Comparison of ENCODE assay signal across 8 cellular contexts in the genomic region with DNA sequence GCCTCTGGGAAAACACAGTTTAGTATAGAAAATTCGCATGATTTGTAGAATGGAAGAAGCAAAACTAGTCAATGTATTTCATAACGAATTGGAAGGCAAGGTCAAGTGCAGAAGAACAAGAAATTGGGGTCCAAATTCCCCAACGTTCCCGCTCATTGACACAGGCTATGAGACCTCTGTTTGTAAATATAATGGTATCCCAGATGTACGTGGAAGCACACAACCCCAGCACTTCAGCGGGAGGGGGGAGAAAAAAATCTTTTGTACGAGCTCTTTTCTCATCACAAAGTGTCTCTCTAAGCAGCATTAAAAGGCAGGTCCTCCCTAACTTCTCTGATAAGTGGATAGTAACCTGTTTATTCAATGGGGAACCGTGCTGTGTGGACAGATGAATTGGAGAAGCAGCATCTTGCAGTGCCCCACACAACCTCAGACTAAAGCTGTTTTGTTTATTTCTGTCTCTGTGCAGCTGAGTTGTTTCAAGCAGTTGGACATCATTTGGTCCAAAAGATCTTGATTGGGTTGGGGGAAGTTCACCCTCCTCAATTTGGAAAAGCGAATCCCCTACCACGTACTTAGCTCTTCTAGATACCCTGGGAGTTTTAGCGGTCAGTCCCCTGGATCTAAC. TPM values are rescaled to one million over a fixed set of nuclear protein-coding genes. Genes with fewer than 3 reads are reported as not detected.
DNase-seq lines count a peak whose midpoint lies in the region; ATAC-seq, FAIRE-seq and TF ChIP-seq lines count a peak whose summit lies in the region.

No MANE protein-coding gene starts in this region.

- TF ChIP-seq EP300 in A549 (IDR thresholded peaks at IDR 0.05) = no peak

- H3K4me3 ChIP-seq in A549 (peak overlapping the region; percentile 86; the same call in 2 of the 3 replicates), HUES48 (ENCODE audit: low read depth, low read length) (peak overlapping the region; percentile 69), astrocyte of the cerebellum (ENCODE audit: low read depth, low read length) (peak overlapping the region; percentile 68), aorta (ENCODE audit: low read length in 2 of 2) (peak overlapping the region; percentile 56 to 86)

- 0 out of 2 replicates have a peak overlapping the region, but pooled peaks have one; percentile 72 for H3K9ac ChIP-seq in HUES48 (ENCODE audit: low read depth, low read length)

- H3K36me3 ChIP-seq in HUES48 (ENCODE audit: control insufficient read depth, insufficient read depth, low read length) = no peaks in the 10 kb centered on the region
- no peaks in the 10 kb centered on the region for H3K36me3 ChIP-seq in aorta (ENCODE audit: control insufficient read depth in 1 of 2, insufficient read depth in 2 of 2, low read length in 1 of 2)

- H3K9me3 ChIP-seq in A549 (no peaks in the 10 kb centered on the region), HUES48 (ENCODE audit: control insufficient read depth, insufficient read depth, low read length) (no peaks in the 10 kb centered on the region), aorta (ENCODE audit: control insufficient read depth, low read length) (no peaks in the 10 kb centered on the region)

- DNase-seq in A549 (ENCODE audit: low read depth in 1 of 2, low spot score in 1 of 2) (no peak), astrocyte of the cerebellum (ENCODE audit: low read depth) (no peak), medulla oblongata (ENCODE audit: extremely low spot score) (peak; percentile 57), aorta (no peak), GM20000 (ENCODE audit: low spot score) (no peak), occipital lobe (lab: John Stamatoyannopoulos, UW) (no peak), retina (no peak)

- CTCF ChIA-PET in A549 (lab: Yijun Ruan, JAX) = interaction anchor here (1.0 to 5.9 kb wide), 6 partner anchors 9 to 295 kb away, joined by 3 to 63 read pairs (median 4); no protein-coding TSS in a partner anchor

- WGBS in A549 (ENCODE audit: missing lambda C conversion rate) = 60% methylated on average over 11 of the region's 11 CpGs
- 11% methylated on average over 11 of the region's 11 CpGs for WGBS in aorta, 2 donors

- intact Hi-C loops in aorta (cut with DNase I) = loop anchor here (5.0 to 10.0 kb wide), 5 partner anchors 144 to 276 kb away; no protein-coding TSS in a partner anchor

- TF ChIP-seq POLR2A in A549 (IDR thresholded peaks at IDR 0.05; ENCODE audit: low read length) = no peak

- peak overlapping the region; percentile 82 for H3K4me2 ChIP-seq in A549

- POLR2A ChIA-PET in A549 (lab: Yijun Ruan, JAX) = interaction anchor here (3.1 kb wide), 1 partner anchor 279 kb away, joined by 8 read pairs; a partner anchor contains a TSS

- H3K4me1 ChIP-seq in A549 (peaks cover 32% of the 10 kb centered on the region), HUES48 (ENCODE audit: control insufficient read depth, insufficient read depth, low read length) (peaks cover 17% of the 10 kb centered on the region), aorta (ENCODE audit: control insufficient read depth in 1 of 2, insufficient read depth in 2 of 2, low read length in 2 of 2) (no peaks in the 10 kb centered on the region)

- TF ChIP-seq CTCF in A549 (IDR thresholded peaks at IDR 0.05) = no peak
- no peak for TF ChIP-seq CTCF in astrocyte of the cerebellum (IDR thresholded peaks at IDR 0.05; ENCODE audit: low read depth, low read length, missing control alignments)
- no peak for TF ChIP-seq CTCF in GM20000 (IDR thresholded peaks at IDR 0.05; ENCODE audit: extremely low read depth, missing control alignments)

- no peak for FAIRE-seq in A549 (lab: Jason Lieb, UNC)

- peaks cover 20% of the 10 kb centered on the region for H3K27me3 ChIP-seq in HUES48 (ENCODE audit: control insufficient read depth, insufficient read depth, low read length)
- no peaks in the 10 kb centered on the region for H3K27me3 ChIP-seq in aorta (ENCODE audit: control insufficient read depth in 1 of 2, insufficient read depth in 2 of 2, low read length in 1 of 2)

- in situ Hi-C loops in astrocyte of the cerebellum (cut with HindIII; ENCODE audit: low sequenced_read_pairs) = no loop called here

- H3K27ac ChIP-seq in A549 (peak overlapping the region in 1 of 2 experiments; percentile 95; a peak in 3 of 6 replicates), HUES48 (ENCODE audit: low read depth, low read length) (no peak overlapping the region), aorta (ENCODE audit: low read depth in 1 of 2, low read length in 2 of 2) (peak overlapping the region in 1 of 2 donors; percentile 50)

- no peak for TF ChIP-seq RAD21 in A549 (conservative IDR thresholded peaks at IDR 0.05 in 1 of 2, IDR thresholded peaks at IDR 0.05 in 1 of 2)

- no peak for ATAC-seq in A549
- no peak for ATAC-seq in aorta (ENCODE audit: low FRiP score)

TF ChIP-seq in A549, 52 proteins besides CTCF, POLR2A, EP300 and RAD21:
- TF ChIP-seq CHD4 (IDR thresholded peaks at IDR 0.05; ENCODE audit: borderline replicate concordance) = no peak
- TF ChIP-seq RNF2 (IDR thresholded peaks at IDR 0.05; ENCODE audit: borderline replicate concordance, low read depth) = 0 out of 2 replicates have a peak, but pooled peaks have one; percentile 16

RNA-seq across cellular contexts. Expression of a gene that starts 1.1 kb away (rescaled TPM):
- polyA plus RNA-seq in A549 (2011; rRNA removed) (4.1 and 4.7 TPM in 2 replicates), A549 (2017; fragmentation: RNase III; extraction: RNeasy Plus Mini Kit Qiagen cat#74134 plus additional on column Dnase treatment) (2.4 to 3.1 TPM (median 2.8 TPM) in 3 replicates), aorta (10 to 100 TPM; 19.3 to 29.4 TPM)
- polyA plus RNA-seq in A549 (2012; cell fraction: cytosol; rRNA removed) = 1.5 and 2.1 TPM in 2 replicates
- 3.1 and 4.1 TPM in 2 replicates for polyA plus RNA-seq in A549 (2012; cell fraction: nucleus; rRNA removed)
- polyA minus RNA-seq in A549 (2011; rRNA and poly(A)+ RNA removed) = 6.7 and 7.3 TPM in 2 replicates
- total RNA-seq in aorta (10 to 100 TPM; 80.9 to 82.6 TPM), occipital lobe (23.1 TPM)
